ENCODE assay signal across 16 cellular contexts in the genomic region with DNA sequence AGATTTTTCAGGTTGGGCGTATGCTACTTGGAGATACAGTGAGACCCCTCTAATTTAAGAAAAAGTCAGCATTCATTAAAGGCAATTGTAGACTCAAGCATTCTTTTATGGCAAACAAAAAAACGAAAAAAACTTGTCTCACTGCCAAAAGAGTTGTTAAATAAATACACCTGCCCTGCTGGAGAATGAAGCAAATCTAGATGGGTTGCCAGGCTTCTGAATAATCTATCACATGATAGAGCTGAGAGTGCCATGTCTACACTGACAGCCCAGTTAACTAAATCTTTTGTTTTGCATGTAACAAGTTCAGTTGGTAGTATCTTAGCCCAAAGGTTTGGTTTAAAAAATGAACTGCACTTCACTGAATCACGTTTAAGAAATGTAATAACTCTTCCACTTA.
A peak's percentile ranks its signal among the peaks of the same experiment; 100 is the strongest.
DNase-seq lines count a peak whose midpoint lies in the region; ATAC-seq and TF ChIP-seq lines count a peak whose summit lies in the region.
"Had no signal": no experiment of that assay in that cellular context is flagged by ENCODE, and none has a peak within 500 bp of the region (broad histone marks: within the 10 kb centered on the region; RNA-seq: fewer than 3 reads in every experiment).

No MANE protein-coding gene starts in this region.

- H3K27me3 Mint-ChIP-seq in MCF 10A (ENCODE audit: insufficient read depth, unreplicated experiment) (peaks cover 11% of the 10 kb centered on the region), mesothelial cell of epicardium (ENCODE audit: low read depth) (no peaks in the 10 kb centered on the region)
- no peaks in the 10 kb centered on the region for H3K27me3 Mint-ChIP-seq in activated CD8-positive, alpha-beta T cell treated with anti-CD3 and anti-CD28 coated beads for 36 hours
- H3K27me3 Mint-ChIP-seq: activated CD4-positive, alpha-beta T cell treated with anti-CD3 and anti-CD28 coated beads for 36 hours had no signal

- DNase-seq in GM23248, result no peak
- peak; percentile 53 for DNase-seq in NCI-H2029 treated with DMSO at 0.1 percent for 48 hours (lab: John Stamatoyannopoulos, UW)
- DNase-seq in MCF 10A (ENCODE audit: unreplicated experiment), result peak; percentile 69
- no peak for DNase-seq in mesothelial cell of epicardium (ENCODE audit: low spot score in 2 of 2, unreplicated experiment in 2 of 2)
- DNase-seq in NOMO-1 (lab: John Stamatoyannopoulos, UW; ENCODE audit: unreplicated experiment in 2 of 2), result no peak
- no peak for DNase-seq in activated CD4-positive, alpha-beta T cell treated with anti-CD3 and anti-CD28 coated beads, Interleukin-2, amount 50 U/mL, for 48 hours
- no peak for DNase-seq in NCI-H1930 (lab: John Stamatoyannopoulos, UW)
- no peak for DNase-seq in activated CD8-positive, alpha-beta T cell treated with anti-CD3 and anti-CD28 coated beads for 36 hours
- DNase-seq: activated CD4-positive, alpha-beta T cell treated with anti-CD3 and anti-CD28 coated beads for 36 hours; activated T-cell treated with anti-CD3 and anti-CD28 coated beads, Interleukin-2, amount 50 U/mL, for 48 hours; anterior cingulate cortex; BE2C; effector CD8-positive, alpha-beta T cell; kidney glomerular epithelial cell; natural killer cell; NK-92 treated with Interleukin-12 subunit alpha and Interleukin-12 subunit beta, amount 100 ng/mL, for 24 hours had no signal

- no peaks in the 10 kb centered on the region for H3K9me3 Mint-ChIP-seq in MCF 10A (ENCODE audit: unreplicated experiment)
- peaks cover 12% of the 10 kb centered on the region for H3K9me3 Mint-ChIP-seq in mesothelial cell of epicardium
- no peaks in the 10 kb centered on the region for H3K9me3 Mint-ChIP-seq in activated CD8-positive, alpha-beta T cell treated with anti-CD3 and anti-CD28 coated beads for 36 hours

- H3K4me2 ChIP-seq in GM23248 (ENCODE audit: unreplicated experiment), result peak overlapping the region; percentile 87

- TF ChIP-seq CTCF in MCF 10A (IDR thresholded peaks at IDR 0.05; ENCODE audit: unreplicated experiment) (no peak), mesothelial cell of epicardium (IDR thresholded peaks at IDR 0.05; ENCODE audit: unreplicated experiment) (no peak)
- TF ChIP-seq CTCF in activated CD8-positive, alpha-beta T cell treated with anti-CD3 and anti-CD28 coated beads for 36 hours (IDR thresholded peaks at IDR 0.05), result no peak

- peak overlapping the region; percentile 70 for H2AFZ ChIP-seq in GM23248

- 93 to 96% methylated on average over 3 of the region's 3 CpGs for WGBS in GM23248 (ENCODE audit: low coverage in 1 of 2, low lambda C conversion rate in 2 of 2, missing lambda C conversion rate in 2 of 2), 2 experiments

- peaks cover 10% of the 10 kb centered on the region; the same call in 1 of the 2 replicates for H3K4me1 ChIP-seq in GM23248 (ENCODE audit: insufficient read depth)
- H3K4me1 ChIP-seq: BE2C had no signal

- peak overlapping the region; percentile 67 for H3K4me3 ChIP-seq in GM23248

- H3K36me3 Mint-ChIP-seq in MCF 10A (ENCODE audit: insufficient read depth, unreplicated experiment) (no peaks in the 10 kb centered on the region), mesothelial cell of epicardium (no peaks in the 10 kb centered on the region)
- H3K36me3 Mint-ChIP-seq in activated CD8-positive, alpha-beta T cell treated with anti-CD3 and anti-CD28 coated beads for 36 hours (ENCODE audit: low read depth), result no peaks in the 10 kb centered on the region
- H3K36me3 Mint-ChIP-seq: natural killer cell had no signal

- POLR2A ChIA-PET in MCF 10A (lab: Yijun Ruan, JAX), result no interaction called here
- POLR2A ChIA-PET in activated CD8-positive, alpha-beta T cell treated with anti-CD3 and anti-CD28 coated beads for 36 hours (lab: Charles Lee), result no interaction called here

- peaks cover 20% of the 10 kb centered on the region for H3K4me1 Mint-ChIP-seq in MCF 10A (ENCODE audit: insufficient read depth, unreplicated experiment)
- peaks cover 46% of the 10 kb centered on the region for H3K4me1 Mint-ChIP-seq in mesothelial cell of epicardium
- no peaks in the 10 kb centered on the region for H3K4me1 Mint-ChIP-seq in activated CD8-positive, alpha-beta T cell treated with anti-CD3 and anti-CD28 coated beads for 36 hours (ENCODE audit: low read depth)
- H3K4me1 Mint-ChIP-seq: activated CD4-positive, alpha-beta T cell treated with anti-CD3 and anti-CD28 coated beads for 36 hours; natural killer cell had no signal

- no peaks in the 10 kb centered on the region for H4K20me1 ChIP-seq in GM23248 (ENCODE audit: insufficient read depth)

- H3K4me3 Mint-ChIP-seq in MCF 10A (ENCODE audit: unreplicated experiment) (peak overlapping the region; percentile 62), mesothelial cell of epicardium (no peak overlapping the region)
- H3K4me3 Mint-ChIP-seq in activated CD8-positive, alpha-beta T cell treated with anti-CD3 and anti-CD28 coated beads for 36 hours, result no peak overlapping the region
- H3K4me3 Mint-ChIP-seq: activated CD4-positive, alpha-beta T cell treated with anti-CD3 and anti-CD28 coated beads for 36 hours; natural killer cell had no signal

- CTCF ChIA-PET in MCF 10A (lab: Yijun Ruan, JAX), result interaction anchor here (0.7 kb wide), 1 partner anchor 1443 kb away, joined by 3 read pairs; no protein-coding TSS in a partner anchor
- CTCF ChIA-PET in activated CD8-positive, alpha-beta T cell treated with anti-CD3 and anti-CD28 coated beads for 36 hours (lab: Charles Lee), result no interaction called here

- no peaks in the 10 kb centered on the region for H3K36me3 ChIP-seq in GM23248 (ENCODE audit: low read depth)
- H3K36me3 ChIP-seq: BE2C had no signal

- no peaks in the 10 kb centered on the region for H3K9me3 ChIP-seq in GM23248 (ENCODE audit: low read depth)
- H3K9me3 ChIP-seq: BE2C had no signal

- intact Hi-C loops in MCF 10A (cut with micrococcal nuclease), result no loop called here
- intact Hi-C loops in activated CD8-positive, alpha-beta T cell treated with anti-CD3 and anti-CD28 coated beads for 36 hours (cut with micrococcal nuclease), result no loop called here

- H3K27ac Mint-ChIP-seq in MCF 10A (ENCODE audit: low read depth, unreplicated experiment) (peak overlapping the region; percentile 55), mesothelial cell of epicardium (peak overlapping the region; percentile 49)
- no peak overlapping the region for H3K27ac Mint-ChIP-seq in activated CD8-positive, alpha-beta T cell treated with anti-CD3 and anti-CD28 coated beads for 36 hours
- H3K27ac Mint-ChIP-seq: activated CD4-positive, alpha-beta T cell treated with anti-CD3 and anti-CD28 coated beads for 36 hours; natural killer cell had no signal

- no peaks in the 10 kb centered on the region for H3K9me2 ChIP-seq in GM23248 (ENCODE audit: insufficient read depth)

- peak overlapping the region; percentile 55 for H3K9ac ChIP-seq in GM23248

- no peaks in the 10 kb centered on the region for H3K27me3 ChIP-seq in GM23248 (replicated peaks; ENCODE audit: insufficient read depth)
- H3K27me3 ChIP-seq: BE2C had no signal

- H3K27ac ChIP-seq in GM23248, result peak overlapping the region; percentile 56

- H3F3A ChIP-seq in GM23248 (ENCODE audit: insufficient read depth), result peaks cover 5% of the 10 kb centered on the region; the same call in 1 of the 2 replicates

- ATAC-seq in activated CD8-positive, alpha-beta T cell treated with anti-CD3 and anti-CD28 coated beads for 36 hours, result no peak
- ATAC-seq: activated CD4-positive, alpha-beta T cell treated with anti-CD3 and anti-CD28 coated beads for 36 hours; natural killer cell had no signal

- in situ Hi-C loops in GM23248 (cut with MboI), result no loop called here

- BruUV-seq in MCF 10A (replicated peaks; lab: Mats Ljungman, UMichigan), result no TSS peak

- no peaks in the 10 kb centered on the region for H3K79me2 ChIP-seq in GM23248 (ENCODE audit: insufficient read depth)

Comparison
In these comparisons a context has a peak if more than half of its experiments do, and no peak if none do; other contexts are left out.
1. DNase-seq: peak in NCI-H2029 treated with DMSO at 0.1 percent for 48 hours (single experiment) and MCF 10A (single experiment); none in GM23248 (single experiment), mesothelial cell of epicardium (0 of 2), NOMO-1 (0 of 2), activated CD4-positive, alpha-beta T cell treated with anti-CD3 and anti-CD28 coated beads, Interleukin-2, amount 50 U/mL, for 48 hours (0 of 2), NCI-H1930 (0 of 2) and activated CD8-positive, alpha-beta T cell treated with anti-CD3 and anti-CD28 coated beads for 36 hours (single experiment).